ENCODE assay signal across 2 cellular contexts in the genomic region with DNA sequence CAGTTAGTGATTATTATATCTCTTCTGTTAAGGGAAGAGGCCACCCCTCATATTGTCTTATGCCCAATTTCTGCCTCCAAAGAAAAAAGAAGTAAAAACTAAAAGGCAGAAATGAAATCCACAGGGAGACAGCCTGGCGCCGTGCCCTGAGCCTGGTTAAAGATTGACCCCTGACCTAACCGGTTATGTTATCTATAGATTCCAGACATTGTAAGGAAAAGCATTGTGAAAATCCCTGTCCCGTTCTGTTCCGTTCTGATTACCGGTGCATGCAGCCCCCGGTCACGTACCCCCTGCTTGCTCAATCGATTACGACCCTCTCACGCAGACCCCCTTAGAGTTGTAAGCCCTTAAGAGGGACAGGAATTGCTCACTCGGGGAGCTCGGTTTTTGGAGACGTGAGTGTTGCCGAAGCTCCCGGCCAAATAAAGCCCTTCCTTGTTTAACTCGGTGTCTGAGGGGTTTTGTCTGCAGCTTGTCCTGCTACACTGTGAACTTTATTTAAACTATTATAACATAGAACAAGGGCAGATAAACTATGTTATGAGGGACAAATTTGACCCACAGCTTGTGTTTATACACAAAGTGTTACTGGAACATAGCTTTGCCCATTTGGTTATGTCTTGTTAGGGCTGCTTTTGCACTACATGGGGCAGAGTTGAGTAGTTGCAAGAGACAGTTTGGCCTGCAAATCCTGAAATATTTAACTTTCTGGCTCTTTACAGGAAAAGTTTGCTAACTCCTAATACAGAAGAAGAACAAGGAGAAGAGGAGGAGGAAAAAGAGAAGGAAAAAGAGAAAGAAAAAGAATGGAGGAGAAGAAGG.
TF ChIP-seq lines count a peak whose summit lies in the region.

No MANE protein-coding gene starts in this region.

TF ChIP-seq in K562, 482 proteins besides CTCF, POLR2A, EP300 and RAD21 (continues in another document):
- TF ChIP-seq SMAD4 (CRISPR knock-in tag; conservative IDR thresholded peaks at IDR 0.05) (peak; percentile 74), CEBPG (CRISPR knock-in tag; IDR thresholded peaks at IDR 0.05) (no peak), CEBPG (tag; conservative IDR thresholded peaks at IDR 0.05 in 1 of 2, IDR thresholded peaks at IDR 0.05 in 1 of 2) (peak in 1 of 2 experiments; percentile 30; a peak in 1 of 4 replicates), HDAC2 (IDR thresholded peaks at IDR 0.05) (0 out of 2 replicates have a peak, but pooled peaks have one; percentile 42), NR2C1 (IDR thresholded peaks at IDR 0.05) (peak; percentile 84; the same call in 1 of the 2 replicates), NR2C1 (tag; IDR thresholded peaks at IDR 0.05) (peak; percentile 91), STAT5A (IDR thresholded peaks at IDR 0.05; ENCODE audit: borderline replicate concordance, low read length) (0 out of 2 replicates have a peak, but pooled peaks have one; percentile 11), POLR2G (IDR thresholded peaks at IDR 0.05; ENCODE audit: low read depth, low read length) (no peak), SOX6 (IDR thresholded peaks at IDR 0.05) (peak; percentile 82), MTA2 (IDR thresholded peaks at IDR 0.05; ENCODE audit: low read depth) (peak; percentile 68), SMARCE1 (IDR thresholded peaks at IDR 0.05) (peak; percentile 28; the same call in 1 of the 2 replicates), CBFA2T3 (IDR thresholded peaks at IDR 0.05) (peak; percentile 81), CEBPB (tag; IDR thresholded peaks at IDR 0.05) (0 out of 2 replicates have a peak, but pooled peaks have one; percentile 17), NFIC (IDR thresholded peaks at IDR 0.05) (peak; percentile 86), BRD4 (IDR thresholded peaks at IDR 0.05) (no peak), ZSCAN29 (IDR thresholded peaks at IDR 0.05) (no peak), JUND (IDR thresholded peaks at IDR 0.05; ENCODE audit: borderline replicate concordance, low read depth, low read length) (peak; percentile 7; the same call in 1 of the 2 replicates), JUND (tag; IDR thresholded peaks at IDR 0.05; ENCODE audit: borderline replicate concordance, low read depth, low read length) (no peak), NCOR1 (IDR thresholded peaks at IDR 0.05) (peak; percentile 65), KDM1A (IDR thresholded peaks at IDR 0.05) (peak; percentile 69 to 81), TAL1 (IDR thresholded peaks at IDR 0.05) (peak; percentile 79), RCOR1 (IDR thresholded peaks at IDR 0.05; ENCODE audit: borderline replicate concordance in 1 of 2, low read depth in 2 of 2, low read length in 2 of 2) (peak in 1 of 2 experiments; percentile 88; a peak in 2 of 4 replicates), MBD2 (IDR thresholded peaks at IDR 0.05; ENCODE audit: borderline replicate concordance, low read depth) (peak; percentile 63; the same call in 1 of the 2 replicates), MED1 (CRISPR knock-in tag; IDR thresholded peaks at IDR 0.05; ENCODE audit: borderline replicate concordance) (no peak), GATA2 (CRISPR knock-in tag; IDR thresholded peaks at IDR 0.05) (peak; percentile 44; the same call in 1 of the 2 replicates), KLF16 (IDR thresholded peaks at IDR 0.05) (peak; percentile 55), FOSL1 (tag; conservative IDR thresholded peaks at IDR 0.05) (0 out of 2 replicates have a peak, but pooled peaks have one; percentile 23)
- TF ChIP-seq, protein P1, sequence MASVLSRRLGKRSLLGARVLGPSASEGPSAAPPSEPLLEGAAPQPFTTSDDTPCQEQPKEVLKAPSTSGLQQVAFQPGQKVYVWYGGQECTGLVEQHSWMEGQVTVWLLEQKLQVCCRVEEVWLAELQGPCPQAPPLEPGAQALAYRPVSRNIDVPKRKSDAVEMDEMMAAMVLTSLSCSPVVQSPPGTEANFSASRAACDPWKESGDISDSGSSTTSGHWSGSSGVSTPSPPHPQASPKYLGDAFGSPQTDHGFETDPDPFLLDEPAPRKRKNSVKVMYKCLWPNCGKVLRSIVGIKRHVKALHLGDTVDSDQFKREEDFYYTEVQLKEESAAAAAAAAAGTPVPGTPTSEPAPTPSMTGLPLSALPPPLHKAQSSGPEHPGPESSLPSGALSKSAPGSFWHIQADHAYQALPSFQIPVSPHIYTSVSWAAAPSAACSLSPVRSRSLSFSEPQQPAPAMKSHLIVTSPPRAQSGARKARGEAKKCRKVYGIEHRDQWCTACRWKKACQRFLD (CRISPR knock-in tag; IDR thresholded peaks at IDR 0.05), result peak; percentile 45; the same call in 1 of the 2 replicates
- TF ChIP-seq, protein P2, sequence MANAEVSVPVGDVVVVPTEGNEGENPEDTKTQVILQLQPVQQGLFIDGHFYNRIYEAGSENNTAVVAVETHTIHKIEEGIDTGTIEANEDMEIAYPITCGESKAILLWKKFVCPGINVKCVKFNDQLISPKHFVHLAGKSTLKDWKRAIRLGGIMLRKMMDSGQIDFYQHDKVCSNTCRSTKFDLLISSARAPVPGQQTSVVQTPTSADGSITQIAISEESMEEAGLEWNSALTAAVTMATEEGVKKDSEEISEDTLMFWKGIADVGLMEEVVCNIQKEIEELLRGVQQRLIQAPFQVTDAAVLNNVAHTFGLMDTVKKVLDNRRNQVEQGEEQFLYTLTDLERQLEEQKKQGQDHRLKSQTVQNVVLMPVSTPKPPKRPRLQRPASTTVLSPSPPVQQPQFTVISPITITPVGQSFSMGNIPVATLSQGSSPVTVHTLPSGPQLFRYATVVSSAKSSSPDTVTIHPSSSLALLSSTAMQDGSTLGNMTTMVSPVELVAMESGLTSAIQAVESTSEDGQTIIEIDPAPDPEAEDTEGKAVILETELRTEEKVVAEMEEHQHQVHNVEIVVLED (CRISPR knock-in tag; IDR thresholded peaks at IDR 0.05), result no peak
- TF ChIP-seq, protein P3, sequence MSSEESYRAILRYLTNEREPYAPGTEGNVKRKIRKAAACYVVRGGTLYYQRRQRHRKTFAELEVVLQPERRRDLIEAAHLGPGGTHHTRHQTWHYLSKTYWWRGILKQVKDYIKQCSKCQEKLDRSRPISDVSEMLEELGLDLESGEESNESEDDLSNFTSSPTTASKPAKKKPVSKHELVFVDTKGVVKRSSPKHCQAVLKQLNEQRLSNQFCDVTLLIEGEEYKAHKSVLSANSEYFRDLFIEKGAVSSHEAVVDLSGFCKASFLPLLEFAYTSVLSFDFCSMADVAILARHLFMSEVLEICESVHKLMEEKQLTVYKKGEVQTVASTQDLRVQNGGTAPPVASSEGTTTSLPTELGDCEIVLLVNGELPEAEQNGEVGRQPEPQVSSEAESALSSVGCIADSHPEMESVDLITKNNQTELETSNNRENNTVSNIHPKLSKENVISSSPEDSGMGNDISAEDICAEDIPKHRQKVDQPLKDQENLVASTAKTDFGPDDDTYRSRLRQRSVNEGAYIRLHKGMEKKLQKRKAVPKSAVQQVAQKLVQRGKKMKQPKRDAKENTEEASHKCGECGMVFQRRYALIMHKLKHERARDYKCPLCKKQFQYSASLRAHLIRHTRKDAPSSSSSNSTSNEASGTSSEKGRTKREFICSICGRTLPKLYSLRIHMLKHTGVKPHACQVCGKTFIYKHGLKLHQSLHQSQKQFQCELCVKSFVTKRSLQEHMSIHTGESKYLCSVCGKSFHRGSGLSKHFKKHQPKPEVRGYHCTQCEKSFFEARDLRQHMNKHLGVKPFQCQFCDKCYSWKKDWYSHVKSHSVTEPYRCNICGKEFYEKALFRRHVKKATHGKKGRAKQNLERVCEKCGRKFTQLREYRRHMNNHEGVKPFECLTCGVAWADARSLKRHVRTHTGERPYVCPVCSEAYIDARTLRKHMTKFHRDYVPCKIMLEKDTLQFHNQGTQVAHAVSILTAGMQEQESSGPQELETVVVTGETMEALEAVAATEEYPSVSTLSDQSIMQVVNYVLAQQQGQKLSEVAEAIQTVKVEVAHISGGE (CRISPR knock-in tag; IDR thresholded peaks at IDR 0.05), result 0 out of 6 replicates have a peak, but pooled peaks of 1 of the 3 experiments have one; percentile 35

TF ChIP-seq in HepG2, 621 proteins besides CTCF, POLR2A, EP300 and RAD21 (continues in another document):
- TF ChIP-seq ZC3H4 (CRISPR knock-in tag; IDR thresholded peaks at IDR 0.05; ENCODE audit: borderline replicate concordance) (no peak), ZNF570 (CRISPR knock-in tag; IDR thresholded peaks at IDR 0.05; ENCODE audit: borderline replicate concordance) (no peak), NR2F6 (IDR thresholded peaks at IDR 0.05) (peak; percentile 66), NR2F6 (CRISPR knock-in tag; IDR thresholded peaks at IDR 0.05) (peak; percentile 72; the same call in 1 of the 2 replicates), ZNF572 (CRISPR knock-in tag; IDR thresholded peaks at IDR 0.05) (no peak), SALL1 (CRISPR knock-in tag; IDR thresholded peaks at IDR 0.05) (0 out of 2 replicates have a peak, but pooled peaks have one; percentile 28), PRPF4 (IDR thresholded peaks at IDR 0.05; ENCODE audit: low read depth, low read length, poor library complexity, severe bottlenecking) (no peak), ZNF709 (CRISPR knock-in tag; IDR thresholded peaks at IDR 0.05) (no peak), ZFP36 (IDR thresholded peaks at IDR 0.05; ENCODE audit: borderline replicate concordance, low read depth, low read length, partially characterized antibody) (no peak), RORA (CRISPR knock-in tag; IDR thresholded peaks at IDR 0.05) (no peak)
- TF ChIP-seq, protein P4, sequence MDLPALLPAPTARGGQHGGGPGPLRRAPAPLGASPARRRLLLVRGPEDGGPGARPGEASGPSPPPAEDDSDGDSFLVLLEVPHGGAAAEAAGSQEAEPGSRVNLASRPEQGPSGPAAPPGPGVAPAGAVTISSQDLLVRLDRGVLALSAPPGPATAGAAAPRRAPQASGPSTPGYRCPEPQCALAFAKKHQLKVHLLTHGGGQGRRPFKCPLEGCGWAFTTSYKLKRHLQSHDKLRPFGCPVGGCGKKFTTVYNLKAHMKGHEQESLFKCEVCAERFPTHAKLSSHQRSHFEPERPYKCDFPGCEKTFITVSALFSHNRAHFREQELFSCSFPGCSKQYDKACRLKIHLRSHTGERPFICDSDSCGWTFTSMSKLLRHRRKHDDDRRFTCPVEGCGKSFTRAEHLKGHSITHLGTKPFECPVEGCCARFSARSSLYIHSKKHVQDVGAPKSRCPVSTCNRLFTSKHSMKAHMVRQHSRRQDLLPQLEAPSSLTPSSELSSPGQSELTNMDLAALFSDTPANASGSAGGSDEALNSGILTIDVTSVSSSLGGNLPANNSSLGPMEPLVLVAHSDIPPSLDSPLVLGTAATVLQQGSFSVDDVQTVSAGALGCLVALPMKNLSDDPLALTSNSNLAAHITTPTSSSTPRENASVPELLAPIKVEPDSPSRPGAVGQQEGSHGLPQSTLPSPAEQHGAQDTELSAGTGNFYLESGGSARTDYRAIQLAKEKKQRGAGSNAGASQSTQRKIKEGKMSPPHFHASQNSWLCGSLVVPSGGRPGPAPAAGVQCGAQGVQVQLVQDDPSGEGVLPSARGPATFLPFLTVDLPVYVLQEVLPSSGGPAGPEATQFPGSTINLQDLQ (CRISPR knock-in tag; IDR thresholded peaks at IDR 0.05), result no peak
- TF ChIP-seq, protein P5, sequence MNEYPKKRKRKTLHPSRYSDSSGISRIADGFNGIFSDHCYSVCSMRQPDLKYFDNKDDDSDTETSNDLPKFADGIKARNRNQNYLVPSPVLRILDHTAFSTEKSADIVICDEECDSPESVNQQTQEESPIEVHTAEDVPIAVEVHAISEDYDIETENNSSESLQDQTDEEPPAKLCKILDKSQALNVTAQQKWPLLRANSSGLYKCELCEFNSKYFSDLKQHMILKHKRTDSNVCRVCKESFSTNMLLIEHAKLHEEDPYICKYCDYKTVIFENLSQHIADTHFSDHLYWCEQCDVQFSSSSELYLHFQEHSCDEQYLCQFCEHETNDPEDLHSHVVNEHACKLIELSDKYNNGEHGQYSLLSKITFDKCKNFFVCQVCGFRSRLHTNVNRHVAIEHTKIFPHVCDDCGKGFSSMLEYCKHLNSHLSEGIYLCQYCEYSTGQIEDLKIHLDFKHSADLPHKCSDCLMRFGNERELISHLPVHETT (CRISPR knock-in tag; conservative IDR thresholded peaks at IDR 0.05), result no peak
- TF ChIP-seq, protein P6, sequence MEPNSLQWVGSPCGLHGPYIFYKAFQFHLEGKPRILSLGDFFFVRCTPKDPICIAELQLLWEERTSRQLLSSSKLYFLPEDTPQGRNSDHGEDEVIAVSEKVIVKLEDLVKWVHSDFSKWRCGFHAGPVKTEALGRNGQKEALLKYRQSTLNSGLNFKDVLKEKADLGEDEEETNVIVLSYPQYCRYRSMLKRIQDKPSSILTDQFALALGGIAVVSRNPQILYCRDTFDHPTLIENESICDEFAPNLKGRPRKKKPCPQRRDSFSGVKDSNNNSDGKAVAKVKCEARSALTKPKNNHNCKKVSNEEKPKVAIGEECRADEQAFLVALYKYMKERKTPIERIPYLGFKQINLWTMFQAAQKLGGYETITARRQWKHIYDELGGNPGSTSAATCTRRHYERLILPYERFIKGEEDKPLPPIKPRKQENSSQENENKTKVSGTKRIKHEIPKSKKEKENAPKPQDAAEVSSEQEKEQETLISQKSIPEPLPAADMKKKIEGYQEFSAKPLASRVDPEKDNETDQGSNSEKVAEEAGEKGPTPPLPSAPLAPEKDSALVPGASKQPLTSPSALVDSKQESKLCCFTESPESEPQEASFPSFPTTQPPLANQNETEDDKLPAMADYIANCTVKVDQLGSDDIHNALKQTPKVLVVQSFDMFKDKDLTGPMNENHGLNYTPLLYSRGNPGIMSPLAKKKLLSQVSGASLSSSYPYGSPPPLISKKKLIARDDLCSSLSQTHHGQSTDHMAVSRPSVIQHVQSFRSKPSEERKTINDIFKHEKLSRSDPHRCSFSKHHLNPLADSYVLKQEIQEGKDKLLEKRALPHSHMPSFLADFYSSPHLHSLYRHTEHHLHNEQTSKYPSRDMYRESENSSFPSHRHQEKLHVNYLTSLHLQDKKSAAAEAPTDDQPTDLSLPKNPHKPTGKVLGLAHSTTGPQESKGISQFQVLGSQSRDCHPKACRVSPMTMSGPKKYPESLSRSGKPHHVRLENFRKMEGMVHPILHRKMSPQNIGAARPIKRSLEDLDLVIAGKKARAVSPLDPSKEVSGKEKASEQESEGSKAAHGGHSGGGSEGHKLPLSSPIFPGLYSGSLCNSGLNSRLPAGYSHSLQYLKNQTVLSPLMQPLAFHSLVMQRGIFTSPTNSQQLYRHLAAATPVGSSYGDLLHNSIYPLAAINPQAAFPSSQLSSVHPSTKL (CRISPR knock-in tag; IDR thresholded peaks at IDR 0.05), result peak; percentile 31; the same call in 1 of the 2 replicates
- TF ChIP-seq, protein P7, sequence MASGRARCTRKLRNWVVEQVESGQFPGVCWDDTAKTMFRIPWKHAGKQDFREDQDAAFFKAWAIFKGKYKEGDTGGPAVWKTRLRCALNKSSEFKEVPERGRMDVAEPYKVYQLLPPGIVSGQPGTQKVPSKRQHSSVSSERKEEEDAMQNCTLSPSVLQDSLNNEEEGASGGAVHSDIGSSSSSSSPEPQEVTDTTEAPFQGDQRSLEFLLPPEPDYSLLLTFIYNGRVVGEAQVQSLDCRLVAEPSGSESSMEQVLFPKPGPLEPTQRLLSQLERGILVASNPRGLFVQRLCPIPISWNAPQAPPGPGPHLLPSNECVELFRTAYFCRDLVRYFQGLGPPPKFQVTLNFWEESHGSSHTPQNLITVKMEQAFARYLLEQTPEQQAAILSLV (CRISPR knock-in tag; IDR thresholded peaks at IDR 0.05; ENCODE audit: borderline replicate concordance), result no peak
